1 cellular context compared by ENCODE assay signal in genomic region chr7:19984231-19984632, GRCh38.
TF ChIP-seq lines count a peak whose summit lies in the region.

No MANE protein-coding gene starts in this region.

TF ChIP-seq in SK-N-SH treated with all-trans-retinoic acid at 6 μM for 48 hours, 23 proteins besides CTCF, POLR2A, EP300 and RAD21 (continued from another document):
- no peak for TF ChIP-seq PATZ1 (CRISPR knock-in tag; IDR thresholded peaks at IDR 0.05; ENCODE audit: borderline replicate concordance)
